Comparison of ENCODE assay signal across 1 cellular context in the genomic region with DNA sequence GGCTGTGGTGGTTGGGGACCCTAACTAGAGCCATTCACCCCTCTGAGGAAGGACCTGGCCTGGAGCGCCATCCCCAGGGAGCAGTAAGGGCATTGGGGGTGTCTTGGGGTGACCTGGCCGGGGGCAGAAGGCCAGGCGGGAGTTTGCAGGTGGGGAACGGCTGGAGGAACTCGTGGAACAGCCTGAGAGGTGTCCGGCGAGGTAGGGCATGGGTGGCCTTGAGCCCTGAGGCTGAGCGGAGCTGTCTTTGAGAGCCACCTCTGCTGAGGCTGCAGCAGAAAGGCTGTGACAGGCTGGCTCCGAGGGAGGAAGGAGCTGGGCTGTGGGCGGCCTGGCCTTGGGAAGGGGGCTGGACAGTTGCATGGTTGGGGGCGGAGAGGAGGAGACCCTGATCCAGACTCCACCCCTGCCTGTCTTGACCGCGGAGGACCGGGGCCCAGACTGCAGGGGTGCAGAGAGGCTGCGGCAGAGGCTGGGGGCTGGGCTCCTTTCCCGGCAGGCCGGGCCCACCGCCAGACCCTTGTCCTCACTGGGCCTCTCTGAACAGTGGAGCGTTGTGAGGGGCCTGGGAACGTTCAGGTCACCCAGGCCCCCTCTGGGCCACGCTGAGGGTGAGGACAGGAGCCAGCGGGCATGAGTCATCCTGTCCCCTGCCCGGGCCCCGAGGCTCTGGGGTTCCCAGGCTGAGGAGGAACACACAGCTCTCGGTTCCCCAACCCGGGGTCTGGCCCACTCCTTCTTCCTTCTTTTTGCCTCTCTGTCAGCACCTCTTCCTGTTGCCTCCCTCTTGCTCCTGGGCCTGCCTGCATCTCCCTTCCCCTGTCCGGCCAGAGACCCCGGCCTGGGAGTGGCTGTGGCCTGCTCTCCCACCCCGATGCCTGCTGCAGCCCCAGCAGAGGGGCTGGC.
TF ChIP-seq lines count a peak whose summit lies in the region.

No MANE protein-coding gene starts in this region.

TF ChIP-seq in HepG2, 621 proteins besides CTCF, POLR2A, EP300 and RAD21 (continued from another document and continues in another):
- TF ChIP-seq, protein P1, sequence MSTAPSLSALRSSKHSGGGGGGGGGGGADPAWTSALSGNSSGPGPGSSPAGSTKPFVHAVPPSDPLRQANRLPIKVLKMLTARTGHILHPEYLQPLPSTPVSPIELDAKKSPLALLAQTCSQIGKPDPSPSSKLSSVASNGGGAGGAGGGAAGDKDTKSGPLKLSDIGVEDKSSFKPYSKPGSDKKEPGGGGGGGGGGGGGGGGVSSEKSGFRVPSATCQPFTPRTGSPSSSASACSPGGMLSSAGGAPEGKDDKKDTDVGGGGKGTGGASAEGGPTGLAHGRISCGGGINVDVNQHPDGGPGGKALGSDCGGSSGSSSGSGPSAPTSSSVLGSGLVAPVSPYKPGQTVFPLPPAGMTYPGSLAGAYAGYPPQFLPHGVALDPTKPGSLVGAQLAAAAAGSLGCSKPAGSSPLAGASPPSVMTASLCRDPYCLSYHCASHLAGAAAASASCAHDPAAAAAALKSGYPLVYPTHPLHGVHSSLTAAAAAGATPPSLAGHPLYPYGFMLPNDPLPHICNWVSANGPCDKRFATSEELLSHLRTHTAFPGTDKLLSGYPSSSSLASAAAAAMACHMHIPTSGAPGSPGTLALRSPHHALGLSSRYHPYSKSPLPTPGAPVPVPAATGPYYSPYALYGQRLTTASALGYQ (CRISPR knock-in tag; IDR thresholded peaks at IDR 0.05): 0 out of 2 replicates have a peak, but pooled peaks have one; percentile 30
- TF ChIP-seq ZNF629 (CRISPR knock-in tag; conservative IDR thresholded peaks at IDR 0.05) (0 out of 2 replicates have a peak, but pooled peaks have one; percentile 31), CEBPB (IDR thresholded peaks at IDR 0.05; ENCODE audit: borderline replicate concordance, low read depth, low read length) (no peak), MAX (IDR thresholded peaks at IDR 0.05) (no peak), ZNF12 (CRISPR knock-in tag; IDR thresholded peaks at IDR 0.05) (peak; percentile 57; the same call in 1 of the 2 replicates), KDM3A (CRISPR knock-in tag; IDR thresholded peaks at IDR 0.05; ENCODE audit: low read depth) (peak; percentile 95; the same call in 1 of the 2 replicates), IRF2 (CRISPR knock-in tag; IDR thresholded peaks at IDR 0.05) (peak; percentile 67; the same call in 1 of the 2 replicates), ZNF205 (CRISPR knock-in tag; IDR thresholded peaks at IDR 0.05) (peak; percentile 58), ZNF670 (CRISPR knock-in tag; IDR thresholded peaks at IDR 0.05; ENCODE audit: borderline replicate concordance) (no peak), ZNF318 (CRISPR knock-in tag; IDR thresholded peaks at IDR 0.05) (no peak), ZMAT5 (CRISPR knock-in tag; IDR thresholded peaks at IDR 0.05; ENCODE audit: borderline replicate concordance, low read depth) (no peak), SP5 (CRISPR knock-in tag; IDR thresholded peaks at IDR 0.05; ENCODE audit: borderline replicate concordance, low read depth) (peak; percentile 87), ZNF24 (IDR thresholded peaks at IDR 0.05) (no peak), GATAD2A (CRISPR knock-in tag; IDR thresholded peaks at IDR 0.05) (peak; percentile 93), ZNF44 (CRISPR knock-in tag; IDR thresholded peaks at IDR 0.05) (no peak), PPARG (CRISPR knock-in tag; conservative IDR thresholded peaks at IDR 0.05) (peak; percentile 78), ZNF710 (CRISPR knock-in tag; IDR thresholded peaks at IDR 0.05; ENCODE audit: borderline replicate concordance) (no peak), ZNF776 (CRISPR knock-in tag; IDR thresholded peaks at IDR 0.05) (no peak; the same call in 1 of the 2 replicates), TOPORS (CRISPR knock-in tag; IDR thresholded peaks at IDR 0.05) (0 out of 2 replicates have a peak, but pooled peaks have one; percentile 33)
- TF ChIP-seq, protein P2, sequence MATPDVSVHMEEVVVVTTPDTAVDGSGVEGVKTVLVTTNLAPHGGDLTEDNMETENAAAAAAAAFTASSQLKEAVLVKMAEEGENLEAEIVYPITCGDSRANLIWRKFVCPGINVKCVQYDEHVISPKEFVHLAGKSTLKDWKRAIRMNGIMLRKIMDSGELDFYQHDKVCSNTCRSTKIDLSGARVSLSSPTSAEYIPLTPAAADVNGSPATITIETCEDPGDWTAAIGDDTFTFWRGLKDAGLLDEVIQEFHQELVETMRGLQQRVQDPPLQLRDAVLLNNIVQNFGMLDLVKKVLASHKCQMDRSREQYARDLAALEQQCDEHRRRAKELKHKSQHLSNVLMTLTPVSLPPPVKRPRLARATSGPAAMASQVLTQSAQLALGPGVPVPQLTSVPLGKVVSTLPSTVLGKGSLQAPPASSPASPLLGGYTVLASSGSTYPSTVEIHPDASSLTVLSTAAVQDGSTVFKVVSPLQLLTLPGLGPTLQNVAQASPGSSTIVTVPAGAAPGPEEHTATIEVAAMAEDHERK (CRISPR knock-in tag; IDR thresholded peaks at IDR 0.05; ENCODE audit: low read depth): no peak
- TF ChIP-seq, protein P3, sequence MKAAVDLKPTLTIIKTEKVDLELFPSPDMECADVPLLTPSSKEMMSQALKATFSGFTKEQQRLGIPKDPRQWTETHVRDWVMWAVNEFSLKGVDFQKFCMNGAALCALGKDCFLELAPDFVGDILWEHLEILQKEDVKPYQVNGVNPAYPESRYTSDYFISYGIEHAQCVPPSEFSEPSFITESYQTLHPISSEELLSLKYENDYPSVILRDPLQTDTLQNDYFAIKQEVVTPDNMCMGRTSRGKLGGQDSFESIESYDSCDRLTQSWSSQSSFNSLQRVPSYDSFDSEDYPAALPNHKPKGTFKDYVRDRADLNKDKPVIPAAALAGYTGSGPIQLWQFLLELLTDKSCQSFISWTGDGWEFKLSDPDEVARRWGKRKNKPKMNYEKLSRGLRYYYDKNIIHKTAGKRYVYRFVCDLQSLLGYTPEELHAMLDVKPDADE (CRISPR knock-in tag; IDR thresholded peaks at IDR 0.05): no peak
- TF ChIP-seq, protein P4, sequence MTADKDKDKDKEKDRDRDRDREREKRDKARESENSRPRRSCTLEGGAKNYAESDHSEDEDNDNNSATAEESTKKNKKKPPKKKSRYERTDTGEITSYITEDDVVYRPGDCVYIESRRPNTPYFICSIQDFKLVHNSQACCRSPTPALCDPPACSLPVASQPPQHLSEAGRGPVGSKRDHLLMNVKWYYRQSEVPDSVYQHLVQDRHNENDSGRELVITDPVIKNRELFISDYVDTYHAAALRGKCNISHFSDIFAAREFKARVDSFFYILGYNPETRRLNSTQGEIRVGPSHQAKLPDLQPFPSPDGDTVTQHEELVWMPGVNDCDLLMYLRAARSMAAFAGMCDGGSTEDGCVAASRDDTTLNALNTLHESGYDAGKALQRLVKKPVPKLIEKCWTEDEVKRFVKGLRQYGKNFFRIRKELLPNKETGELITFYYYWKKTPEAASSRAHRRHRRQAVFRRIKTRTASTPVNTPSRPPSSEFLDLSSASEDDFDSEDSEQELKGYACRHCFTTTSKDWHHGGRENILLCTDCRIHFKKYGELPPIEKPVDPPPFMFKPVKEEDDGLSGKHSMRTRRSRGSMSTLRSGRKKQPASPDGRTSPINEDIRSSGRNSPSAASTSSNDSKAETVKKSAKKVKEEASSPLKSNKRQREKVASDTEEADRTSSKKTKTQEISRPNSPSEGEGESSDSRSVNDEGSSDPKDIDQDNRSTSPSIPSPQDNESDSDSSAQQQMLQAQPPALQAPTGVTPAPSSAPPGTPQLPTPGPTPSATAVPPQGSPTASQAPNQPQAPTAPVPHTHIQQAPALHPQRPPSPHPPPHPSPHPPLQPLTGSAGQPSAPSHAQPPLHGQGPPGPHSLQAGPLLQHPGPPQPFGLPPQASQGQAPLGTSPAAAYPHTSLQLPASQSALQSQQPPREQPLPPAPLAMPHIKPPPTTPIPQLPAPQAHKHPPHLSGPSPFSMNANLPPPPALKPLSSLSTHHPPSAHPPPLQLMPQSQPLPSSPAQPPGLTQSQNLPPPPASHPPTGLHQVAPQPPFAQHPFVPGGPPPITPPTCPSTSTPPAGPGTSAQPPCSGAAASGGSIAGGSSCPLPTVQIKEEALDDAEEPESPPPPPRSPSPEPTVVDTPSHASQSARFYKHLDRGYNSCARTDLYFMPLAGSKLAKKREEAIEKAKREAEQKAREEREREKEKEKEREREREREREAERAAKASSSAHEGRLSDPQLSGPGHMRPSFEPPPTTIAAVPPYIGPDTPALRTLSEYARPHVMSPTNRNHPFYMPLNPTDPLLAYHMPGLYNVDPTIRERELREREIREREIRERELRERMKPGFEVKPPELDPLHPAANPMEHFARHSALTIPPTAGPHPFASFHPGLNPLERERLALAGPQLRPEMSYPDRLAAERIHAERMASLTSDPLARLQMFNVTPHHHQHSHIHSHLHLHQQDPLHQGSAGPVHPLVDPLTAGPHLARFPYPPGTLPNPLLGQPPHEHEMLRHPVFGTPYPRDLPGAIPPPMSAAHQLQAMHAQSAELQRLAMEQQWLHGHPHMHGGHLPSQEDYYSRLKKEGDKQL (CRISPR knock-in tag; IDR thresholded peaks at IDR 0.05; ENCODE audit: low read depth): peak; percentile 53; the same call in 1 of the 2 replicates
- TF ChIP-seq, protein P5, sequence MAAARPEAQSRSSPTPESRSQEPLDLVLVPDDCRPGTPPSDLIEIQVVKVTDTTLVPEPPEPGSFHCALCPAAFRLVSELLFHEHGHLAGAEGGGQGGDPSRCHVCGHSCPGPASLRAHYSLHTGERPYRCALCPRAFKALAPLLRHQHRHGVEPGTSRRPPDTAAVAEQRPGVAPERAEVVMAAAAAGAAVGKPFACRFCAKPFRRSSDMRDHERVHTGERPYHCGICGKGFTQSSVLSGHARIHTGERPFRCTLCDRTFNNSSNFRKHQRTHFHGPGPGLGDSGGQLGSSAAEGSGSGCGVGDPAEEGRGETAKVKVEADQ (CRISPR knock-in tag; IDR thresholded peaks at IDR 0.05; ENCODE audit: borderline replicate concordance): 0 out of 2 replicates have a peak, but pooled peaks have one; percentile 23
